In the genomic region with DNA sequence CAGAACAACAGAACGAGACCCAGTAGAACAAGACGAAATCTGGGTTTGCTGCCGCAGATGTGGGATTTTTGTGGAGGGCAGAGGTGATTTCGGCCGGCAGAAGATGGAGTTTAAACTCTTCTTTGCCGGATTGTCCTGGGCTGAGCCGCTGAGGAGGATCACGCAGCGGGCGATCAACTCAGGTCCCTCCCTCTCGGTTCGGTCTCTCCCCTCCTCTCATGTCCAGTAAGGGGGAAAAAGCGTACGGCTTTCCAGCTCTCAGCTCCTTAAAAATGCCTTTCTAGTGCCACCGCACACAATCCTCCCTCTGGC, we compare ENCODE assay signal across 8 cellular contexts. TPM values are rescaled to one million over a fixed set of nuclear protein-coding genes. Genes with fewer than 3 reads are reported as not detected.
DNase-seq lines count a peak whose midpoint lies in the region; ATAC-seq, FAIRE-seq and TF ChIP-seq lines count a peak whose summit lies in the region.

No MANE protein-coding gene starts in this region.

- H2BK5ac ChIP-seq in H9 (ENCODE audit: insufficient read length, low read length), result no peak overlapping the region

- H2AFZ ChIP-seq in H9 (ENCODE audit: low read length), result no peak overlapping the region

- ATAC-seq in foreskin keratinocyte (no peak), HG03280 (IDR thresholded peaks at IDR 0.05; ENCODE audit: unreplicated experiment) (no peak), GM19455 (IDR thresholded peaks at IDR 0.05; ENCODE audit: unreplicated experiment) (no peak)

- WGBS in H9 (ENCODE audit: extremely low coverage, insufficient read length, low lambda C conversion rate), result no CpG with 5 or more reads among the region's 15 CpGs

- peak overlapping the region; percentile 81 to 99 (median 97) for H3K27ac Mint-ChIP-seq in H9
- H3K27ac Mint-ChIP-seq in T-helper 2 cell treated with Interferon-gamma antibody and Interleukin-4, amounts not matched to agents 5 μg/mL and 100 μg/mL, for 36 hours, result peak overlapping the region; percentile 86

- H2AK5ac ChIP-seq in H9 (ENCODE audit: insufficient read length, low read length), result no peak overlapping the region

- no peak overlapping the region for H4K8ac ChIP-seq in H9 (replicated peaks; ENCODE audit: insufficient read length, low read depth, low read length)

- DNase-seq in H9 (peak; percentile 74), foreskin keratinocyte (no peak), skeletal muscle cell (ENCODE audit: low read depth) (no peak), RCC 7860 (ENCODE audit: low spot score) (no peak), middle frontal gyrus (ENCODE audit: extremely low spot score, low spot score) (no peak)
- no peak for DNase-seq in T-helper 2 cell treated with Interferon-gamma antibody and Interleukin-4, amounts not matched to agents 5 μg/mL and 100 μg/mL, for 36 hours (ENCODE audit: low spot score)

- H4K91ac ChIP-seq in H9 (ENCODE audit: insufficient read length, low read depth, low read length), result no peak overlapping the region

- H3K36me3 Mint-ChIP-seq in H9 (ENCODE audit: insufficient read depth in 1 of 3, low read depth in 3 of 3), result peaks cover 13 to 48% (median 39%) of the 10 kb centered on the region in 3 experiments; a peak in 6 of 7 replicates
- peaks cover 47% of the 10 kb centered on the region for H3K36me3 Mint-ChIP-seq in T-helper 2 cell treated with Interferon-gamma antibody and Interleukin-4, amounts not matched to agents 5 μg/mL and 100 μg/mL, for 36 hours (ENCODE audit: low read depth)

- H4K5ac ChIP-seq in H9 (ENCODE audit: insufficient read length, low read depth, low read length), result no peak overlapping the region

- H3K9me3 Mint-ChIP-seq in H9, result no peaks in the 10 kb centered on the region
- H3K9me3 Mint-ChIP-seq in T-helper 2 cell treated with Interferon-gamma antibody and Interleukin-4, amounts not matched to agents 5 μg/mL and 100 μg/mL, for 36 hours, result no peaks in the 10 kb centered on the region

- H3K18ac ChIP-seq in H9 (ENCODE audit: insufficient read length, low read depth, low read length), result no peak overlapping the region

- H3K4me3 ChIP-seq in skeletal muscle cell (ENCODE audit: low read depth, low read length), result peak overlapping the region; percentile 93

- FAIRE-seq in RCC 7860 (lab: Jason Lieb, UNC), result no peak

- peak overlapping the region; percentile 31 for H3K27ac ChIP-seq in H9 (ENCODE audit: insufficient read length, low read depth, low read length)
- peak overlapping the region; percentile 84 for H3K27ac ChIP-seq in foreskin keratinocyte

- H3K56ac ChIP-seq in H9 (ENCODE audit: insufficient read length, low read depth, low read length), result no peak overlapping the region

- no peaks in the 10 kb centered on the region; the same call in 1 of the 2 replicates for H3K27me3 Mint-ChIP-seq in H9 (ENCODE audit: low read depth)
- no peaks in the 10 kb centered on the region for H3K27me3 Mint-ChIP-seq in T-helper 2 cell treated with Interferon-gamma antibody and Interleukin-4, amounts not matched to agents 5 μg/mL and 100 μg/mL, for 36 hours (ENCODE audit: low read depth)

- H3K27me3 ChIP-seq in H9 (ENCODE audit: insufficient read depth, low read length), result no peaks in the 10 kb centered on the region
- H3K27me3 ChIP-seq in foreskin keratinocyte, result no peaks in the 10 kb centered on the region

- peaks cover 7% of the 10 kb centered on the region; the same call in 1 of the 2 replicates for H3K4me1 ChIP-seq in H9 (ENCODE audit: insufficient read depth, low read length)
- H3K4me1 ChIP-seq in foreskin keratinocyte, result peaks cover 10% of the 10 kb centered on the region

- H2BK15ac ChIP-seq in H9 (ENCODE audit: low read depth, low read length), result no peak overlapping the region

- H3K14ac ChIP-seq in H9 (ENCODE audit: insufficient read depth, low read length), result no peak overlapping the region

- no peak overlapping the region for H3K4ac ChIP-seq in H9 (ENCODE audit: low read depth, low read length)

- H3K4me3 Mint-ChIP-seq in H9, result peak overlapping the region; percentile 92 to 96
- H3K4me3 Mint-ChIP-seq in T-helper 2 cell treated with Interferon-gamma antibody and Interleukin-4, amounts not matched to agents 5 μg/mL and 100 μg/mL, for 36 hours, result peak overlapping the region; percentile 97

- no peaks in the 10 kb centered on the region for H4K20me1 ChIP-seq in H9 (ENCODE audit: control insufficient read depth, insufficient read depth, insufficient read length)

- no peaks in the 10 kb centered on the region for H3K79me1 ChIP-seq in H9 (ENCODE audit: insufficient read depth, low read depth, low read length, poor library complexity, severe bottlenecking)

- H3K23me2 ChIP-seq in H9 (ENCODE audit: insufficient read length, low read depth, low read length, poor library complexity, severe bottlenecking), result peaks cover 11% of the 10 kb centered on the region

- TF ChIP-seq CTCF in H9 (conservative IDR thresholded peaks at IDR 0.05) (no peak), foreskin keratinocyte (conservative IDR thresholded peaks at IDR 0.05) (no peak)

- H3K4me1 Mint-ChIP-seq in H9, result peaks cover 22 to 25% of the 10 kb centered on the region in 2 experiments
- peaks cover 48% of the 10 kb centered on the region for H3K4me1 Mint-ChIP-seq in T-helper 2 cell treated with Interferon-gamma antibody and Interleukin-4, amounts not matched to agents 5 μg/mL and 100 μg/mL, for 36 hours (ENCODE audit: low read depth)

- no peak overlapping the region for H2BK120ac ChIP-seq in H9 (ENCODE audit: low read depth, low read length, poor library complexity, severe bottlenecking)

- peak overlapping the region; percentile 83 for H3K9ac ChIP-seq in H9 (ENCODE audit: extremely low read depth, insufficient read length, low read length)

- no peak overlapping the region for H3K23ac ChIP-seq in H9 (ENCODE audit: insufficient read length, low read depth, low read length)

- H3K79me2 ChIP-seq in H9 (ENCODE audit: insufficient read depth, low read length), result peaks cover 50% of the 10 kb centered on the region

- H3K4me2 ChIP-seq in H9 (ENCODE audit: insufficient read depth, insufficient read length, low read length), result peak overlapping the region; percentile 91

- no peak overlapping the region for H2BK20ac ChIP-seq in H9 (ENCODE audit: low read depth, low read length, poor library complexity, severe bottlenecking)

- H2BK12ac ChIP-seq in H9 (ENCODE audit: insufficient read length, low read depth, low read length), result no peak overlapping the region

- H3T11ph ChIP-seq in H9 (ENCODE audit: low read length), result no peak overlapping the region

- H3K9me3 ChIP-seq in H9 (ENCODE audit: control insufficient read depth, low read depth, low read length), result no peaks in the 10 kb centered on the region

RNA-seq across cellular contexts. Expression of a gene that starts 2.5 kb away (rescaled TPM):
- total RNA-seq in H9 (2021) (62.1 and 68.5 TPM in 2 replicates), foreskin keratinocyte (19.4 and 23.5 TPM in 2 replicates)
- 9.7 and 12.0 TPM in 2 replicates for polyA plus RNA-seq in foreskin keratinocyte

RNA-seq across cellular contexts. Expression of a gene that starts 46.0 kb away (rescaled TPM):
- total RNA-seq in H9 (2021) (28.6 and 29.6 TPM in 2 replicates), foreskin keratinocyte (8.0 and 10.9 TPM in 2 replicates)
- polyA plus RNA-seq in foreskin keratinocyte, result 8.0 and 11.5 TPM in 2 replicates

RNA-seq across cellular contexts. Expression of a gene that starts 51.3 kb away (rescaled TPM):
- total RNA-seq in H9 (2021), result 173 and 185 TPM in 2 replicates
- total RNA-seq in foreskin keratinocyte, result 81.8 and 83.2 TPM in 2 replicates
- polyA plus RNA-seq in foreskin keratinocyte, result 69.1 and 71.9 TPM in 2 replicates

RNA-seq across cellular contexts. Expression of a gene that starts 57.0 kb away (rescaled TPM):
- total RNA-seq in H9 (2021), result 1.8 and 2.8 TPM in 2 replicates
- total RNA-seq in foreskin keratinocyte, result not detected in 2 replicates
- not detected in 2 replicates for polyA plus RNA-seq in foreskin keratinocyte
